Comparison of ENCODE assay signal across 8 cellular contexts in genomic region chr1:184386271-184387068, GRCh38.
DNase-seq lines count a peak whose midpoint lies in the region; ATAC-seq, FAIRE-seq and TF ChIP-seq lines count a peak whose summit lies in the region.

C1orf21 (plus strand) TSS chr1:184387029; CDS start chr1:184477510, 90,481 bp downstream.

- CTCF ChIA-PET in GM10248 (lab: Yijun Ruan, JAX) = interaction anchor here (1.0 to 1.3 kb wide), 2 partner anchors 8 to 277 kb away, joined by 4 to 6 read pairs; no protein-coding TSS in a partner anchor

- DNase-seq in GM10248 (ENCODE audit: extremely low spot score) (peak; percentile 86), NCI-H1436 (lab: John Stamatoyannopoulos, UW) (peak; percentile 95), T-helper 22 cell (ENCODE audit: low read depth) (peak; percentile 27), astrocyte of the hippocampus (ENCODE audit: low read depth, low spot score) (peak; percentile 97), hepatic stellate cell (ENCODE audit: low spot score) (peak; percentile 86), putamen (ENCODE audit: low spot score) (peak; percentile 85), urothelium cell line (ENCODE audit: low spot score) (peak; percentile 93)

- no peak for TF ChIP-seq CTCF in GM10248 (IDR thresholded peaks at IDR 0.05; ENCODE audit: control extremely low read depth, extremely low read depth, low read depth, missing control alignments)

- peak; percentile 52 for FAIRE-seq in urothelium cell line (lab: Jason Lieb, UNC)

- POLR2A ChIA-PET in GM10248 (lab: Yijun Ruan, JAX) = no interaction called here

- ATAC-seq in HG02642 (IDR thresholded peaks at IDR 0.05; ENCODE audit: poor library complexity, unreplicated experiment) = peak; percentile 93

Comparison
In these comparisons a context has a peak if more than half of its experiments do, and no peak if none do; other contexts are left out.
1. Peak in every context shown above with its lines: DNase-seq and ATAC-seq.
2. DNase-seq: peak in every context shown above with its lines; median percentile 97 in astrocyte of the hippocampus; 95 in NCI-H1436; 93 in urothelium cell line; 86 in GM10248; 86 in hepatic stellate cell; 85 in putamen; 27 in T-helper 22 cell.